Comparison of ENCODE assay signal across 8 cellular contexts in genomic region chr19:54548806-54549205, GRCh38. TPM values are rescaled to one million over a fixed set of nuclear protein-coding genes. Genes with fewer than 3 reads are reported as not detected.
"Had no signal": no experiment of that assay in that cellular context is flagged by ENCODE, and none has a peak within 500 bp of the region (broad histone marks: within the 10 kb centered on the region; RNA-seq: fewer than 3 reads in every experiment).

No MANE protein-coding gene starts in this region.

- H3K27ac ChIP-seq: GM23248 had no signal

- H3K4me3 ChIP-seq: GM23248 had no signal

- DNase-seq: GM23248, H9, HCEC 1CT, KBM-7 had no signal

- ATAC-seq: HepG2 had no signal

- H3K9ac ChIP-seq: GM23248 had no signal

RNA-seq across cellular contexts. Expression of gene LILRA2, which starts 24.8 kb away (rescaled TPM):
- total RNA-seq: GM23248, H1, H9, HepG2, HT-29 had no signal
- polyA plus RNA-seq: GM23248, H1 had no signal

RNA-seq across cellular contexts. Expression of gene LILRA1, which starts 44.6 kb away (rescaled TPM):
- total RNA-seq: GM23248, H1, H9, HepG2, HT-29 had no signal
- polyA plus RNA-seq: GM23248, H1, HepG2, IgD-negative memory B cell had no signal

RNA-seq across cellular contexts. Expression of gene LAIR2, which starts 46.2 kb away (rescaled TPM):
- total RNA-seq: GM23248, H1, H9, HT-29 had no signal
- polyA plus RNA-seq: GM23248, H1 had no signal
